ENCODE assay signal across 14 cellular contexts in genomic region chr7:126780993-126781392, GRCh38.
DNase-seq lines count a peak whose midpoint lies in the region; ATAC-seq and TF ChIP-seq lines count a peak whose summit lies in the region.
"Had no signal": no experiment of that assay in that cellular context is flagged by ENCODE, and none has a peak within 500 bp of the region (broad histone marks: within the 10 kb centered on the region; RNA-seq: fewer than 3 reads in every experiment).

No MANE protein-coding gene starts in this region.

- peaks cover 2% of the 10 kb centered on the region for H3K27me3 Mint-ChIP-seq in activated naive CD8-positive, alpha-beta T cell treated with anti-CD3 and anti-CD28 coated beads, Interleukin-2, amount 50 U/mL, for 24 hours
- H3K27me3 Mint-ChIP-seq: CD4-positive, alpha-beta T cell had no signal

- H3K36me3 ChIP-seq in sigmoid colon, result no peaks in the 10 kb centered on the region
- H3K36me3 ChIP-seq: right lobe of liver, tibial artery had no signal

- H3K4me3 ChIP-seq in sigmoid colon, result no peak overlapping the region
- H3K4me3 ChIP-seq: right lobe of liver, tibial artery had no signal

- H3K27ac ChIP-seq in sigmoid colon, result no peak overlapping the region
- H3K27ac ChIP-seq: right lobe of liver, tibial artery had no signal

- H3K9me3 Mint-ChIP-seq in activated naive CD8-positive, alpha-beta T cell treated with anti-CD3 and anti-CD28 coated beads, Interleukin-2, amount 50 U/mL, for 24 hours, result no peaks in the 10 kb centered on the region
- H3K9me3 Mint-ChIP-seq: CD4-positive, alpha-beta T cell had no signal

- H3K27ac Mint-ChIP-seq in activated naive CD8-positive, alpha-beta T cell treated with anti-CD3 and anti-CD28 coated beads, Interleukin-2, amount 50 U/mL, for 24 hours, result no peak overlapping the region
- H3K27ac Mint-ChIP-seq: CD4-positive, alpha-beta T cell had no signal

- no peak overlapping the region for H3K4me3 Mint-ChIP-seq in activated naive CD8-positive, alpha-beta T cell treated with anti-CD3 and anti-CD28 coated beads, Interleukin-2, amount 50 U/mL, for 24 hours
- H3K4me3 Mint-ChIP-seq: CD4-positive, alpha-beta T cell had no signal

- no peaks in the 10 kb centered on the region for H3K36me3 Mint-ChIP-seq in activated naive CD8-positive, alpha-beta T cell treated with anti-CD3 and anti-CD28 coated beads, Interleukin-2, amount 50 U/mL, for 24 hours (ENCODE audit: low read depth)

- H3K4me1 Mint-ChIP-seq in activated naive CD8-positive, alpha-beta T cell treated with anti-CD3 and anti-CD28 coated beads, Interleukin-2, amount 50 U/mL, for 24 hours, result no peaks in the 10 kb centered on the region

- H3K4me1 ChIP-seq in sigmoid colon, result peaks cover 0 to 2% (median 0%) of the 10 kb centered on the region in 4 donors
- H3K4me1 ChIP-seq: right lobe of liver, tibial artery had no signal

- no peak for DNase-seq in sigmoid colon
- DNase-seq in glomerular visceral epithelial cell (ENCODE audit: extremely low spot score), result no peak
- no peak for DNase-seq in ACHN
- DNase-seq in activated naive CD8-positive, alpha-beta T cell treated with anti-CD3 and anti-CD28 coated beads, Interleukin-2, amount 50 U/mL, for 24 hours, result no peak
- DNase-seq: activated CD4-positive, alpha-beta T cell treated with anti-CD3 and anti-CD28 coated beads, Interleukin-2, amount 50 U/mL, for 4 hours; activated naive CD4-positive, alpha-beta T cell treated with Interleukin-2 at 50 U/mL for 16 hours; CD4-positive, alpha-beta T cell; right lobe of liver; SW 1271; tibial artery had no signal

- TF ChIP-seq EP300 in sigmoid colon (IDR thresholded peaks at IDR 0.05), result no peak

- intact Hi-C loops in sigmoid colon (cut with DNase I), result no loop called here

- in situ Hi-C loops in ACHN (cut with HindIII; ENCODE audit: low pct_ligation_motif_present, low pct_unique_long_range_greater_than_20kb, low sequenced_read_pairs), result no loop called here

- no peak for TF ChIP-seq POLR2A in sigmoid colon (IDR thresholded peaks at IDR 0.05)

- ATAC-seq in GM18498 (IDR thresholded peaks at IDR 0.05; ENCODE audit: unreplicated experiment), result peak; percentile 88
- peak; percentile 73 for ATAC-seq in GM19372 (IDR thresholded peaks at IDR 0.05; ENCODE audit: low read depth, unreplicated experiment)
- ATAC-seq in HG02763 (IDR thresholded peaks at IDR 0.05; ENCODE audit: unreplicated experiment), result peak; percentile 82
- peak; percentile 90 for ATAC-seq in HG03460 (IDR thresholded peaks at IDR 0.05; ENCODE audit: unreplicated experiment)
- ATAC-seq in activated naive CD8-positive, alpha-beta T cell treated with anti-CD3 and anti-CD28 coated beads, Interleukin-2, amount 50 U/mL, for 24 hours, result no peak
- ATAC-seq: right lobe of liver had no signal

- H3K9me3 ChIP-seq in sigmoid colon, result no peaks in the 10 kb centered on the region
- H3K9me3 ChIP-seq: right lobe of liver, tibial artery had no signal

- WGBS in sigmoid colon, 2 donors, result 85 to 86% methylated on average over 2 of the region's 2 CpGs

- no peak for TF ChIP-seq CTCF in sigmoid colon (IDR thresholded peaks at IDR 0.05)

- no peaks in the 10 kb centered on the region for H3K27me3 ChIP-seq in sigmoid colon
- H3K27me3 ChIP-seq: right lobe of liver, tibial artery had no signal
